In the genomic region with DNA sequence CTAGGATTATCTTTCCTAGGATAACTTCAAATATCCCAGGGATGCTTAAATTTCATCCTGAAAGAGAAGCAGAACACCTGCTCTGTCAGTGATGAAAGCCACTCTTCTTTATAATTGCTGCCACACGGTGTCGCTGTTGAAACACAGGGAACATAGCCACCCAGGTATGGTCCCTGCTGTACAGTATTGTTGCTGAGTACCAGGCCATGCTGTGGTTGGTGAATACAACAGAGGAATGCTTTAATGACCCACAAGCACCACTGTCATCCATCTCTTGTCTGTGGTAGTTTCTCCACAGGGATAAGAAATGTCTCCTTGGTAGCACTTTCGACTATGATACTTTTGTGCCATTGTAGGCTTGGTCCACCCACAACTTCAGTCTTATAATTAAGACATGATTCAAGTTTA, we compare ENCODE assay signal across 8 cellular contexts.
A peak's percentile ranks its signal among the peaks of the same experiment; 100 is the strongest.
DNase-seq lines count a peak whose midpoint lies in the region; ATAC-seq, FAIRE-seq and TF ChIP-seq lines count a peak whose summit lies in the region.

No MANE protein-coding gene starts in this region.

- TF ChIP-seq CTCF in BE2C (IDR thresholded peaks at IDR 0.05; ENCODE audit: low read depth, low read length) (peak; percentile 92), endothelial cell of umbilical vein (IDR thresholded peaks at IDR 0.05; ENCODE audit: extremely low read depth in 1 of 2, insufficient read depth in 1 of 2, low read depth in 1 of 2, low read length in 2 of 2) (peak; percentile 59 to 73)

- intact Hi-C loops in endothelial cell of umbilical vein (cut with micrococcal nuclease): loop anchor here (1.0 to 5.0 kb wide), 8 partner anchors 71 to 267 kb away; partner anchors contain the start of genes SFRP4 and STARD3NL

- ATAC-seq in GM18909 (IDR thresholded peaks at IDR 0.05; ENCODE audit: poor library complexity, unreplicated experiment) (peak; percentile 79), HG03469 (IDR thresholded peaks at IDR 0.05; ENCODE audit: unreplicated experiment) (peak; percentile 61)

- no peak for TF ChIP-seq POLR2A in endothelial cell of umbilical vein (IDR thresholded peaks at IDR 0.05; ENCODE audit: low read depth, low read length)

- H3K36me3 ChIP-seq in BE2C (no peaks in the 10 kb centered on the region), endothelial cell of umbilical vein (ENCODE audit: control insufficient read depth in 2 of 2, extremely low read depth in 1 of 2, insufficient read depth in 2 of 2, low read length in 2 of 2) (no peaks in the 10 kb centered on the region)

- POLR2A ChIA-PET in endothelial cell of umbilical vein (lab: Charles Lee): no interaction called here

- DNase-seq in BE2C (peak; percentile 72), NCI-H82 (lab: John Stamatoyannopoulos, UW) (peak; percentile 83), endothelial cell of umbilical vein (ENCODE audit: low read depth, low spot score) (peak; percentile 59), myocyte (ENCODE audit: low read depth) (peak; percentile 86)
- peak; percentile 87 for DNase-seq in activated CD8-positive, alpha-beta memory T cell treated with anti-CD3 and anti-CD28 coated beads for 24 hours
- peak; percentile 45 for DNase-seq in stimulated activated CD8-positive, alpha-beta memory T cell treated with anti-CD3 and anti-CD28 coated beads, Interleukin-7, amount 100 ng/mL, for 24 hours (ENCODE audit: low read depth)

- H3K79me2 ChIP-seq in endothelial cell of umbilical vein (ENCODE audit: control insufficient read depth, insufficient read depth, low read length): no peaks in the 10 kb centered on the region

- H3K4me1 ChIP-seq in BE2C (no peaks in the 10 kb centered on the region), endothelial cell of umbilical vein (ENCODE audit: control insufficient read depth, extremely low read depth, insufficient read depth, low read length) (no peaks in the 10 kb centered on the region)

- H3K4me2 ChIP-seq in endothelial cell of umbilical vein (ENCODE audit: insufficient read depth, low read length): no peak overlapping the region

- H3K4me3 ChIP-seq in BE2C (ENCODE audit: low read depth, low read length) (no peak overlapping the region), endothelial cell of umbilical vein (replicated peaks in 1 of 3; ENCODE audit: insufficient read depth in 1 of 3, low read depth in 1 of 3, low read length in 3 of 3) (no peak overlapping the region)

- CTCF ChIA-PET in endothelial cell of umbilical vein (lab: Charles Lee): interaction anchor here (1.0 to 3.7 kb wide), 14 partner anchors 61 to 267 kb away, joined by 3 to 60 read pairs (median 7); no protein-coding TSS in a partner anchor

- H3K27me3 ChIP-seq in BE2C: peaks cover 6% of the 10 kb centered on the region
- H3K27me3 ChIP-seq in endothelial cell of umbilical vein (ENCODE audit: control insufficient read depth in 2 of 2, insufficient read depth in 2 of 2, low read length in 2 of 2): peaks cover 7 to 31% of the 10 kb centered on the region in 2 experiments

- H3K9ac ChIP-seq in endothelial cell of umbilical vein (replicated peaks; ENCODE audit: extremely low read depth, insufficient read depth, low read length): no peak overlapping the region

- dilution Hi-C loops in endothelial cell of umbilical vein (cut with MboI; ENCODE audit: extremely low pct_ligation_motif_present, low sequenced_read_pairs): no loop called here

- H3K9me3 ChIP-seq in BE2C (no peaks in the 10 kb centered on the region), endothelial cell of umbilical vein (replicated peaks; ENCODE audit: control insufficient read depth, insufficient read depth, low read length) (no peaks in the 10 kb centered on the region)

- peak; percentile 76 for FAIRE-seq in endothelial cell of umbilical vein (lab: Jason Lieb, UNC)

- no peak overlapping the region for H2AFZ ChIP-seq in endothelial cell of umbilical vein (ENCODE audit: low read depth, low read length)

- no TSS peak for BruUV-seq in endothelial cell of umbilical vein (replicated peaks; lab: Mats Ljungman, UMichigan)

- no peaks in the 10 kb centered on the region for H3K9me1 ChIP-seq in endothelial cell of umbilical vein (replicated peaks; ENCODE audit: control insufficient read depth, extremely low read depth, insufficient read depth, low read length)

- H3K27ac ChIP-seq in endothelial cell of umbilical vein (ENCODE audit: insufficient read depth, low read depth, low read length): no peak overlapping the region

- H4K20me1 ChIP-seq in endothelial cell of umbilical vein (replicated peaks; ENCODE audit: control insufficient read depth, extremely low read depth, insufficient read depth, low read length): no peaks in the 10 kb centered on the region

TF ChIP-seq in endothelial cell of umbilical vein, 7 proteins besides CTCF, POLR2A, EP300 and RAD21:
- TF ChIP-seq GATA2 (IDR thresholded peaks at IDR 0.05; ENCODE audit: insufficient read depth, insufficient read length, low read depth, low read length) (no peak), EZH2 (IDR thresholded peaks at IDR 0.05; ENCODE audit: borderline replicate concordance, low read depth, low read length, severe bottlenecking) (no peak), MYC (IDR thresholded peaks at IDR 0.05; ENCODE audit: low read depth, low read length) (no peak), JUN (IDR thresholded peaks at IDR 0.05; ENCODE audit: borderline replicate concordance, insufficient read depth, insufficient read length, low read depth) (no peak), FOS (IDR thresholded peaks at IDR 0.05; ENCODE audit: borderline replicate concordance, insufficient read depth, low read length) (no peak), POLR2AphosphoS5 (IDR thresholded peaks at IDR 0.05; ENCODE audit: insufficient read depth, low read depth, low read length) (no peak)
- TF ChIP-seq, protein P1, sequence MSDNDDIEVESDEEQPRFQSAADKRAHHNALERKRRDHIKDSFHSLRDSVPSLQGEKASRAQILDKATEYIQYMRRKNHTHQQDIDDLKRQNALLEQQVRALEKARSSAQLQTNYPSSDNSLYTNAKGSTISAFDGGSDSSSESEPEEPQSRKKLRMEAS (IDR thresholded peaks at IDR 0.05; ENCODE audit: insufficient read depth, insufficient read length): no peak
TF ChIP-seq in endothelial cell of umbilical vein: peak in this region for 0.
